ENCODE assay signal across 29 cellular contexts in the genomic region with DNA sequence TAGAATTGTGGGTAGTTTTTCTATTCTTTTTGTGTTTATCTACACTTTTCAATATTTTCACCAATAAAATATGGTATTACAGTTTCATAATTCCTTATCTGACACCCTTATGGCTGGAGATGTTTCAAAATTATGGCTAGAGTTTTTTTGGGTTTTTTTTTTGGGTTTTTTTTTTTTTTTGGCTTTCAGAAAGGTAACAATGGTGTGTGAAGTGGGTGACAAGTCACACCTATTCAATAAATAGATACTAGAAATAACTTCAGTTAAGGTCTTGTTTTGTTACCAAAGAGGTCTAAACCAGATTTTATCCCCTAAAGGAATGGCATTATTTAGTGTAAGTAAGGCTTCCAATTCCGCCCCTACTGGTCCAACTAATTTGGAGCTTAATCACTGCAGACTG.
"Had no signal": no experiment of that assay in that cellular context is flagged by ENCODE, and none has a peak within 500 bp of the region (broad histone marks: within the 10 kb centered on the region; RNA-seq: fewer than 3 reads in every experiment).

No MANE protein-coding gene starts in this region.

- H3K27me3 Mint-ChIP-seq: activated CD4-positive, alpha-beta memory T cell treated with anti-CD3 and anti-CD28 coated beads for 36 hours; activated CD4-positive, alpha-beta T cell treated with anti-CD3 and anti-CD28 coated beads, Interleukin-2, amount 10 ng/mL, durations not matched to agents 24 days and 14 days; activated CD8-positive, alpha-beta memory T cell treated with anti-CD3 and anti-CD28 coated beads, Interleukin-2, amount 10 ng/mL, durations not matched to agents 7 days and 5 days; activated naive CD4-positive, alpha-beta T cell treated with anti-CD3 and anti-CD28 coated beads, Interleukin-2, amount 50 U/mL, for 24 hours; activated naive CD8-positive, alpha-beta T cell treated with anti-CD3 and anti-CD28 coated beads for 36 hours; activated naive CD8-positive, alpha-beta T cell treated with anti-CD3 and anti-CD28 coated beads, Interleukin-2, amount 50 U/mL, for 24 hours; brain had no signal

- DNase-seq: activated CD4-positive, alpha-beta memory T cell treated with anti-CD3 and anti-CD28 coated beads for 36 hours; activated CD4-positive, alpha-beta T cell treated with anti-CD3 and anti-CD28 coated beads, Interleukin-2, amount 10 ng/mL, durations not matched to agents 24 days and 14 days; activated CD8-positive, alpha-beta memory T cell treated with anti-CD3 and anti-CD28 coated beads, Interleukin-2, amount 10 ng/mL, durations not matched to agents 7 days and 5 days; activated CD8-positive, alpha-beta memory T cell treated with anti-CD3 and anti-CD28 coated beads, Interleukin-2, amount 50 U/mL, for 4 hours; activated CD8-positive, alpha-beta T cell treated with anti-CD3 and anti-CD28 coated beads, Interleukin-2, amount 10 ng/mL, durations not matched to agents 7 days and 5 days; activated effector memory CD4-positive, alpha-beta T cell treated with anti-CD3 and anti-CD28 coated beads, Interleukin-2, amount 50 U/mL, for 16 hours; activated naive CD4-positive, alpha-beta T cell treated with anti-CD3 and anti-CD28 coated beads for 36 hours; activated naive CD8-positive, alpha-beta T cell treated with anti-CD3 and anti-CD28 coated beads for 36 hours; activated naive CD8-positive, alpha-beta T cell treated with anti-CD3 and anti-CD28 coated beads, Interleukin-2, amount 50 U/mL, for 24 hours; activated T-cell treated with anti-CD3 and anti-CD28 coated beads, Interleukin-2, amount 50 U/mL, for 1 hour; activated T-cell treated with anti-CD3 and anti-CD28 coated beads, Interleukin-2, amount 50 U/mL, for 48 hours; adrenal gland; central memory CD4-positive, alpha-beta T cell; cerebellar nuclear complex; colonic mucosa; effector CD8-positive, alpha-beta T cell; foreskin fibroblast; gastrocnemius medialis; glutamatergic neuron; heart left ventricle; T-helper 2 cell had no signal

- H3K4me3 Mint-ChIP-seq: activated CD4-positive, alpha-beta memory T cell treated with anti-CD3 and anti-CD28 coated beads for 36 hours; activated CD4-positive, alpha-beta T cell treated with anti-CD3 and anti-CD28 coated beads, Interleukin-2, amount 10 ng/mL, durations not matched to agents 24 days and 14 days; activated CD8-positive, alpha-beta memory T cell treated with anti-CD3 and anti-CD28 coated beads, Interleukin-2, amount 10 ng/mL, durations not matched to agents 7 days and 5 days; activated naive CD4-positive, alpha-beta T cell treated with anti-CD3 and anti-CD28 coated beads for 36 hours; activated naive CD4-positive, alpha-beta T cell treated with anti-CD3 and anti-CD28 coated beads, Interleukin-2, amount 50 U/mL, for 24 hours; activated T-helper 1 cell treated with anti-CD3 and anti-CD28 coated beads, Interleukin-12 subunit alpha, Interleukin-12 subunit beta, Interleukin-2, Interleukin-4 antibody, amounts not matched to agents 30 ng/mL and 10 ng/mL and 1 ng/mL, durations not matched to agents 14 hours and 24 hours and 36 hours; brain had no signal

- H3K27ac Mint-ChIP-seq: activated CD4-positive, alpha-beta memory T cell treated with anti-CD3 and anti-CD28 coated beads for 36 hours; activated CD4-positive, alpha-beta T cell treated with anti-CD3 and anti-CD28 coated beads, Interleukin-2, amount 10 ng/mL, durations not matched to agents 24 days and 14 days; activated naive CD4-positive, alpha-beta T cell treated with anti-CD3 and anti-CD28 coated beads for 36 hours; activated naive CD8-positive, alpha-beta T cell treated with anti-CD3 and anti-CD28 coated beads, Interleukin-2, amount 50 U/mL, for 24 hours; activated T-helper 1 cell treated with anti-CD3 and anti-CD28 coated beads, Interleukin-12 subunit alpha, Interleukin-12 subunit beta, Interleukin-2, Interleukin-4 antibody, amounts not matched to agents 30 ng/mL and 10 ng/mL and 1 ng/mL, durations not matched to agents 14 hours and 24 hours and 36 hours; activated T-helper 2 cell treated with anti-CD3 and anti-CD28 coated beads, Interferon-gamma antibody, Interleukin-2, Interleukin-4, amounts not matched to agents 10 μg/mL and 5 μg/mL and 100 μg/mL, durations not matched to agents 14 hours and 24 hours and 36 hours; brain had no signal

- ATAC-seq: activated CD8-positive, alpha-beta memory T cell treated with anti-CD3 and anti-CD28 coated beads, Interleukin-2, amount 10 ng/mL, durations not matched to agents 7 days and 5 days; activated CD8-positive, alpha-beta T cell treated with anti-CD3 and anti-CD28 coated beads, Interleukin-2, amount 10 ng/mL, durations not matched to agents 7 days and 5 days; activated naive CD8-positive, alpha-beta T cell treated with anti-CD3 and anti-CD28 coated beads, Interleukin-2, amount 50 U/mL, for 24 hours; esophagus mucosa; gastrocnemius medialis; heart left ventricle had no signal

- H3K27me3 ChIP-seq: adrenal gland, ascending aorta, breast epithelium, cardiac muscle cell, colonic mucosa, gastrocnemius medialis, heart left ventricle had no signal

- H3K36me3 ChIP-seq: adrenal gland, ascending aorta, breast epithelium, cardiac muscle cell, colonic mucosa, gastrocnemius medialis, heart left ventricle had no signal

- H3K9me3 ChIP-seq: adrenal gland, ascending aorta, breast epithelium, colonic mucosa, gastrocnemius medialis, heart left ventricle had no signal

- H3K27ac ChIP-seq: adrenal gland, ascending aorta, breast epithelium, cardiac muscle cell, colonic mucosa, gastrocnemius medialis, heart left ventricle had no signal

- H3K4me1 ChIP-seq: breast epithelium, colonic mucosa had no signal

- H3K4me3 ChIP-seq: adrenal gland, ascending aorta, breast epithelium, cardiac muscle cell, colonic mucosa, gastrocnemius medialis, heart left ventricle had no signal

- H3K9me3 Mint-ChIP-seq: activated CD4-positive, alpha-beta memory T cell treated with anti-CD3 and anti-CD28 coated beads for 36 hours; activated CD4-positive, alpha-beta T cell treated with anti-CD3 and anti-CD28 coated beads, Interleukin-2, amount 10 ng/mL, durations not matched to agents 24 days and 14 days; activated naive CD4-positive, alpha-beta T cell treated with anti-CD3 and anti-CD28 coated beads for 36 hours; activated naive CD4-positive, alpha-beta T cell treated with anti-CD3 and anti-CD28 coated beads, Interleukin-2, amount 50 U/mL, for 24 hours; activated naive CD8-positive, alpha-beta T cell treated with anti-CD3 and anti-CD28 coated beads for 36 hours; activated naive CD8-positive, alpha-beta T cell treated with anti-CD3 and anti-CD28 coated beads, Interleukin-2, amount 50 U/mL, for 24 hours; activated T-helper 1 cell treated with anti-CD3 and anti-CD28 coated beads, Interleukin-12 subunit alpha, Interleukin-12 subunit beta, Interleukin-2, Interleukin-4 antibody, amounts not matched to agents 30 ng/mL and 10 ng/mL and 1 ng/mL, durations not matched to agents 14 hours and 24 hours and 36 hours; activated T-helper 2 cell treated with anti-CD3 and anti-CD28 coated beads, Interferon-gamma antibody, Interleukin-2, Interleukin-4, amounts not matched to agents 10 μg/mL and 5 μg/mL and 100 μg/mL, durations not matched to agents 14 hours and 24 hours and 36 hours had no signal
